ENCODE assay signal across 2 cellular contexts in genomic region chr21:33948951-33949444, GRCh38.
TF ChIP-seq lines count a peak whose summit lies in the region.

No MANE protein-coding gene starts in this region.

TF ChIP-seq in A549, 52 proteins besides CTCF, POLR2A, EP300 and RAD21 (continued from another document):
- TF ChIP-seq ELK1 (IDR thresholded peaks at IDR 0.05; ENCODE audit: low read depth, low read length), result no peak
- no peak for TF ChIP-seq MAZ (IDR thresholded peaks at IDR 0.05; ENCODE audit: borderline replicate concordance, low read depth, low read length)
- no peak for TF ChIP-seq HEYL (CRISPR knock-in tag; IDR thresholded peaks at IDR 0.05)
- no peak for TF ChIP-seq CHD2 (IDR thresholded peaks at IDR 0.05; ENCODE audit: low read length, partially characterized antibody)
- no peak for TF ChIP-seq ESRRA (IDR thresholded peaks at IDR 0.05; ENCODE audit: borderline replicate concordance, low read length)
TF ChIP-seq in A549: peak in this region for 0.

TF ChIP-seq in GM12878, 131 proteins besides CTCF, POLR2A, EP300 and RAD21 (continued from another document):
- TF ChIP-seq, protein P1, sequence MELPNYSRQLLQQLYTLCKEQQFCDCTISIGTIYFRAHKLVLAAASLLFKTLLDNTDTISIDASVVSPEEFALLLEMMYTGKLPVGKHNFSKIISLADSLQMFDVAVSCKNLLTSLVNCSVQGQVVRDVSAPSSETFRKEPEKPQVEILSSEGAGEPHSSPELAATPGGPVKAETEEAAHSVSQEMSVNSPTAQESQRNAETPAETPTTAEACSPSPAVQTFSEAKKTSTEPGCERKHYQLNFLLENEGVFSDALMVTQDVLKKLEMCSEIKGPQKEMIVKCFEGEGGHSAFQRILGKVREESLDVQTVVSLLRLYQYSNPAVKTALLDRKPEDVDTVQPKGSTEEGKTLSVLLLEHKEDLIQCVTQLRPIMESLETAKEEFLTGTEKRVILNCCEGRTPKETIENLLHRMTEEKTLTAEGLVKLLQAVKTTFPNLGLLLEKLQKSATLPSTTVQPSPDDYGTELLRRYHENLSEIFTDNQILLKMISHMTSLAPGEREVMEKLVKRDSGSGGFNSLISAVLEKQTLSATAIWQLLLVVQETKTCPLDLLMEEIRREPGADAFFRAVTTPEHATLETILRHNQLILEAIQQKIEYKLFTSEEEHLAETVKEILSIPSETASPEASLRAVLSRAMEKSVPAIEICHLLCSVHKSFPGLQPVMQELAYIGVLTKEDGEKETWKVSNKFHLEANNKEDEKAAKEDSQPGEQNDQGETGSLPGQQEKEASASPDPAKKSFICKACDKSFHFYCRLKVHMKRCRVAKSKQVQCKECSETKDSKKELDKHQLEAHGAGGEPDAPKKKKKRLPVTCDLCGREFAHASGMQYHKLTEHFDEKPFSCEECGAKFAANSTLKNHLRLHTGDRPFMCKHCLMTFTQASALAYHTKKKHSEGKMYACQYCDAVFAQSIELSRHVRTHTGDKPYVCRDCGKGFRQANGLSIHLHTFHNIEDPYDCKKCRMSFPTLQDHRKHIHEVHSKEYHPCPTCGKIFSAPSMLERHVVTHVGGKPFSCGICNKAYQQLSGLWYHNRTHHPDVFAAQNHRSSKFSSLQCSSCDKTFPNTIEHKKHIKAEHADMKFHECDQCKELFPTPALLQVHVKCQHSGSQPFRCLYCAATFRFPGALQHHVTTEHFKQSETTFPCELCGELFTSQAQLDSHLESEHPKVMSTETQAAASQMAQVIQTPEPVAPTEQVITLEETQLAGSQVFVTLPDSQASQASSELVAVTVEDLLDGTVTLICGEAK (IDR thresholded peaks at IDR 0.05; ENCODE audit: borderline replicate concordance), result peak; percentile 58; the same call in 1 of the 2 replicates
- no peak for TF ChIP-seq SMC3 (IDR thresholded peaks at IDR 0.05; ENCODE audit: borderline replicate concordance, low read length)
- TF ChIP-seq HDGF (IDR thresholded peaks at IDR 0.05), result 0 out of 2 replicates have a peak, but pooled peaks have one; percentile 8
- no peak for TF ChIP-seq RBBP5 (conservative IDR thresholded peaks at IDR 0.05)
- TF ChIP-seq SMARCA5 (IDR thresholded peaks at IDR 0.05), result no peak
- TF ChIP-seq CREB1 (IDR thresholded peaks at IDR 0.05; ENCODE audit: low read depth), result no peak
- peak; percentile 21; the same call in 1 of the 2 replicates for TF ChIP-seq IKZF1 (conservative IDR thresholded peaks at IDR 0.05)
- TF ChIP-seq, protein P2, sequence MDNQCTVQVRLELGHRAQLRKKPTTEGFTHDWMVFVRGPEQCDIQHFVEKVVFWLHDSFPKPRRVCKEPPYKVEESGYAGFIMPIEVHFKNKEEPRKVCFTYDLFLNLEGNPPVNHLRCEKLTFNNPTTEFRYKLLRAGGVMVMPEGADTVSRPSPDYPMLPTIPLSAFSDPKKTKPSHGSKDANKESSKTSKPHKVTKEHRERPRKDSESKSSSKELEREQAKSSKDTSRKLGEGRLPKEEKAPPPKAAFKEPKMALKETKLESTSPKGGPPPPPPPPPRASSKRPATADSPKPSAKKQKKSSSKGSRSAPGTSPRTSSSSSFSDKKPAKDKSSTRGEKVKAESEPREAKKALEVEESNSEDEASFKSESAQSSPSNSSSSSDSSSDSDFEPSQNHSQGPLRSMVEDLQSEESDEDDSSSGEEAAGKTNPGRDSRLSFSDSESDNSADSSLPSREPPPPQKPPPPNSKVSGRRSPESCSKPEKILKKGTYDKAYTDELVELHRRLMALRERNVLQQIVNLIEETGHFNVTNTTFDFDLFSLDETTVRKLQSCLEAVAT (IDR thresholded peaks at IDR 0.05), result peak; percentile 95
- no peak for TF ChIP-seq TARDBP (IDR thresholded peaks at IDR 0.05; ENCODE audit: borderline replicate concordance)
- TF ChIP-seq LARP7 (IDR thresholded peaks at IDR 0.05), result 0 out of 2 replicates have a peak, but pooled peaks have one; percentile 18
- peak; percentile 78 for TF ChIP-seq SMAD1 (IDR thresholded peaks at IDR 0.05; ENCODE audit: low read depth, partially characterized antibody)
- peak; percentile 63; the same call in 1 of the 2 replicates for TF ChIP-seq ZNF687 (IDR thresholded peaks at IDR 0.05)
- no peak for TF ChIP-seq RELA (IDR thresholded peaks at IDR 0.05; ENCODE audit: borderline replicate concordance, partially characterized antibody)
- TF ChIP-seq KLF5 (IDR thresholded peaks at IDR 0.05; ENCODE audit: partially characterized antibody), result peak; percentile 14
